In the genomic region with DNA sequence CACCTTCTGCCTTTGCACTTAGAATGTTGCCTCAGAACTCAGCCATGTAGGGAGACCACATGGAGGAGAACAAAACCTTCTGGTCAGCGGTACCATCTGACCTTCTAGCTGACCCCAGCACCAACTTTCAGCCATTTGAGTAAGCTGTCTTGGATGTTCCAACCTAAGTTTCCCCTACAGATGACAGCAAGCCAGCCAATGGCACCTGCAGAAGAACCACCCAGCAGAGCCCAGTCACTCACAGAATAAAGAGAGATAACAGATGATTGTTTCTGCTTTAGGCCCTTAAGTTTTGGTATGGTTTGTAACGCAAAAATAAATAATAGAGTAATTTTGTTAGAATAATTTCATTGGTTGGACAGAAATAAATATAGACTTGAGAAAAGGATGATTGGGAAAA, we compare ENCODE assay signal across 35 cellular contexts. TPM values are rescaled to one million over a fixed set of nuclear protein-coding genes. Genes with fewer than 3 reads are reported as not detected.
"Had no signal": no experiment of that assay in that cellular context is flagged by ENCODE, and none has a peak within 500 bp of the region (broad histone marks: within the 10 kb centered on the region; RNA-seq: fewer than 3 reads in every experiment).

No MANE protein-coding gene starts in this region.

- H3K36me3 Mint-ChIP-seq: activated CD8-positive, alpha-beta memory T cell treated with anti-CD3 and anti-CD28 coated beads, Interleukin-2, amount 10 ng/mL, durations not matched to agents 7 days and 5 days; activated naive CD4-positive, alpha-beta T cell treated with anti-CD3 and anti-CD28 coated beads, Interleukin-2, amount 10 ng/mL, durations not matched to agents 7 days and 5 days; activated naive CD8-positive, alpha-beta T cell treated with anti-CD3 and anti-CD28 coated beads for 36 hours had no signal

- H3K4me1 Mint-ChIP-seq: activated CD4-positive, alpha-beta memory T cell treated with anti-CD3 and anti-CD28 coated beads, Interleukin-2, amount 10 ng/mL, durations not matched to agents 7 days and 5 days; activated CD4-positive, alpha-beta T cell treated with anti-CD3 and anti-CD28 coated beads for 36 hours; activated CD8-positive, alpha-beta memory T cell treated with anti-CD3 and anti-CD28 coated beads, Interleukin-2, amount 10 ng/mL, durations not matched to agents 7 days and 5 days; activated naive CD4-positive, alpha-beta T cell treated with anti-CD3 and anti-CD28 coated beads, Interleukin-2, amount 10 ng/mL, durations not matched to agents 7 days and 5 days; activated naive CD4-positive, alpha-beta T cell treated with anti-CD3 and anti-CD28 coated beads, Interleukin-2, amount 50 U/mL, for 24 hours; activated naive CD8-positive, alpha-beta T cell treated with anti-CD3 and anti-CD28 coated beads for 36 hours; WTC11 had no signal

- DNase-seq: activated CD4-positive, alpha-beta memory T cell treated with anti-CD3 and anti-CD28 coated beads, Interleukin-2, amount 10 ng/mL, durations not matched to agents 7 days and 5 days; activated CD4-positive, alpha-beta T cell treated with anti-CD3 and anti-CD28 coated beads for 1 hour; activated CD4-positive, alpha-beta T cell treated with anti-CD3 and anti-CD28 coated beads for 36 hours; activated CD4-positive, alpha-beta T cell treated with anti-CD3 and anti-CD28 coated beads for 48 hours; activated CD4-positive, alpha-beta T cell treated with anti-CD3 and anti-CD28 coated beads, Interleukin-2, amount 50 U/mL, for 1 hour; activated CD4-positive, alpha-beta T cell treated with anti-CD3 and anti-CD28 coated beads, Interleukin-2, amount 50 U/mL, for 48 hours; activated CD4-positive, CD25-positive, alpha-beta regulatory T cell; activated CD8-positive, alpha-beta memory T cell treated with anti-CD3 and anti-CD28 coated beads for 24 hours; activated CD8-positive, alpha-beta memory T cell treated with anti-CD3 and anti-CD28 coated beads, Interleukin-2, amount 10 ng/mL, durations not matched to agents 7 days and 5 days; activated CD8-positive, alpha-beta memory T cell treated with anti-CD3 and anti-CD28 coated beads, Interleukin-2, amount 50 U/mL, for 48 hours; activated CD8-positive, alpha-beta T cell treated with anti-CD3 and anti-CD28 coated beads, Interleukin-2, amount 10 ng/mL, durations not matched to agents 7 days and 5 days; activated effector memory CD4-positive, alpha-beta T cell treated with Interleukin-2 at 50 U/mL for 16 hours; activated gamma-delta T cell; activated naive CD4-positive, alpha-beta T cell treated with anti-CD3 and anti-CD28 coated beads, Interleukin-2, amount 10 ng/mL, durations not matched to agents 7 days and 5 days; activated naive CD4-positive, alpha-beta T cell treated with Interleukin-2 at 50 U/mL for 16 hours; activated naive CD8-positive, alpha-beta T cell treated with anti-CD3 and anti-CD28 coated beads for 36 hours; activated T-cell treated with anti-CD3 and anti-CD28 coated beads, Interleukin-2, amount 50 U/mL, for 24 hours; activated T-cell treated with anti-CD3 and anti-CD28 coated beads, Interleukin-2, amount 50 U/mL, for 48 hours; adrenal gland; amniotic stem cell; aorta; body of pancreas; brain microvascular endothelial cell; central memory CD4-positive, alpha-beta T cell; T-helper 1 cell; T-helper 2 cell; T-helper 9 cell; WERI-Rb-1 had no signal

- H3K27me3 Mint-ChIP-seq: activated CD4-positive, alpha-beta memory T cell treated with anti-CD3 and anti-CD28 coated beads, Interleukin-2, amount 10 ng/mL, durations not matched to agents 7 days and 5 days; activated CD4-positive, alpha-beta T cell treated with anti-CD3 and anti-CD28 coated beads for 36 hours; activated CD8-positive, alpha-beta memory T cell treated with anti-CD3 and anti-CD28 coated beads, Interleukin-2, amount 10 ng/mL, durations not matched to agents 7 days and 5 days; activated naive CD4-positive, alpha-beta T cell treated with anti-CD3 and anti-CD28 coated beads, Interleukin-2, amount 10 ng/mL, durations not matched to agents 7 days and 5 days; activated naive CD4-positive, alpha-beta T cell treated with anti-CD3 and anti-CD28 coated beads, Interleukin-2, amount 50 U/mL, for 24 hours; activated naive CD8-positive, alpha-beta T cell treated with anti-CD3 and anti-CD28 coated beads for 36 hours; activated T-cell treated with anti-CD3 and anti-CD28 coated beads, Interleukin-2, amount 50 U/mL, for 24 hours had no signal

- H3K4me3 Mint-ChIP-seq: activated CD4-positive, alpha-beta memory T cell treated with anti-CD3 and anti-CD28 coated beads, Interleukin-2, amount 10 ng/mL, durations not matched to agents 7 days and 5 days; activated CD4-positive, alpha-beta T cell treated with anti-CD3 and anti-CD28 coated beads for 36 hours; activated CD8-positive, alpha-beta memory T cell treated with anti-CD3 and anti-CD28 coated beads, Interleukin-2, amount 10 ng/mL, durations not matched to agents 7 days and 5 days; activated CD8-positive, alpha-beta T cell treated with anti-CD3 and anti-CD28 coated beads, Interleukin-2, amount 10 ng/mL, durations not matched to agents 7 days and 5 days; activated naive CD4-positive, alpha-beta T cell treated with anti-CD3 and anti-CD28 coated beads, Interleukin-2, amount 10 ng/mL, durations not matched to agents 7 days and 5 days; activated naive CD4-positive, alpha-beta T cell treated with anti-CD3 and anti-CD28 coated beads, Interleukin-2, amount 50 U/mL, for 24 hours; activated naive CD8-positive, alpha-beta T cell treated with anti-CD3 and anti-CD28 coated beads for 36 hours; activated T-cell treated with anti-CD3 and anti-CD28 coated beads, Interleukin-2, amount 50 U/mL, for 24 hours; T-helper 1 cell treated with Interleukin-12 subunit alpha and Interleukin-12 subunit beta and Interleukin-4 antibody, amounts not matched to agents 30 μg/mL and 1 μg/mL, for 36 hours; T-helper 2 cell treated with Interferon-gamma antibody and Interleukin-4, amounts not matched to agents 5 μg/mL and 100 μg/mL, for 36 hours; WTC11 had no signal

- H3K27ac ChIP-seq: adrenal gland, body of pancreas, brain microvascular endothelial cell, breast epithelium, WERI-Rb-1 had no signal

- ATAC-seq: activated CD4-positive, alpha-beta T cell treated with anti-CD3 and anti-CD28 coated beads for 36 hours; activated CD4-positive, CD25-positive, alpha-beta regulatory T cell treated with anti-CD3 and anti-CD28 coated beads, Interleukin-2, amount 50 U/mL, for 24 hours; activated CD8-positive, alpha-beta memory T cell treated with anti-CD3 and anti-CD28 coated beads, Interleukin-2, amount 10 ng/mL, durations not matched to agents 7 days and 5 days; activated CD8-positive, alpha-beta T cell treated with anti-CD3 and anti-CD28 coated beads, Interleukin-2, amount 10 ng/mL, durations not matched to agents 7 days and 5 days; body of pancreas; WTC11 had no signal

- H3K27ac Mint-ChIP-seq: activated CD4-positive, alpha-beta memory T cell treated with anti-CD3 and anti-CD28 coated beads, Interleukin-2, amount 10 ng/mL, durations not matched to agents 7 days and 5 days; activated CD4-positive, alpha-beta T cell treated with anti-CD3 and anti-CD28 coated beads for 36 hours; activated CD8-positive, alpha-beta memory T cell treated with anti-CD3 and anti-CD28 coated beads, Interleukin-2, amount 10 ng/mL, durations not matched to agents 7 days and 5 days; activated CD8-positive, alpha-beta T cell treated with anti-CD3 and anti-CD28 coated beads, Interleukin-2, amount 10 ng/mL, durations not matched to agents 7 days and 5 days; activated naive CD4-positive, alpha-beta T cell treated with anti-CD3 and anti-CD28 coated beads, Interleukin-2, amount 10 ng/mL, durations not matched to agents 7 days and 5 days; activated naive CD4-positive, alpha-beta T cell treated with anti-CD3 and anti-CD28 coated beads, Interleukin-2, amount 50 U/mL, for 24 hours; activated naive CD8-positive, alpha-beta T cell treated with anti-CD3 and anti-CD28 coated beads for 36 hours; activated T-cell treated with anti-CD3 and anti-CD28 coated beads, Interleukin-2, amount 50 U/mL, for 24 hours; activated T-helper 2 cell treated with anti-CD3 and anti-CD28 coated beads, Interferon-gamma antibody, Interleukin-2, Interleukin-4, amounts not matched to agents 10 μg/mL and 5 μg/mL and 100 μg/mL, durations not matched to agents 14 hours and 24 hours and 36 hours; T-helper 1 cell treated with Interleukin-12 subunit alpha and Interleukin-12 subunit beta and Interleukin-4 antibody, amounts not matched to agents 30 μg/mL and 1 μg/mL, for 36 hours; T-helper 2 cell treated with Interferon-gamma antibody and Interleukin-4, amounts not matched to agents 5 μg/mL and 100 μg/mL, for 36 hours; WTC11 had no signal

RNA-seq across cellular contexts. Expression of a gene that starts 10.4 kb away (rescaled TPM):
- total RNA-seq: activated CD4-positive, alpha-beta memory T cell treated with anti-CD3 and anti-CD28 coated beads, Interleukin-2, amount 10 ng/mL, durations not matched to agents 7 days and 5 days; activated CD4-positive, alpha-beta T cell treated with anti-CD3 and anti-CD28 coated beads for 36 hours; activated CD8-positive, alpha-beta memory T cell treated with anti-CD3 and anti-CD28 coated beads, Interleukin-2, amount 10 ng/mL, durations not matched to agents 7 days and 5 days; activated CD8-positive, alpha-beta T cell treated with anti-CD3 and anti-CD28 coated beads, Interleukin-2, amount 10 ng/mL, durations not matched to agents 7 days and 5 days; activated naive CD8-positive, alpha-beta T cell treated with anti-CD3 and anti-CD28 coated beads for 36 hours; activated T-helper 2 cell treated with anti-CD3 and anti-CD28 coated beads, Interferon-gamma antibody, Interleukin-2, Interleukin-4, amounts not matched to agents 10 μg/mL and 5 μg/mL and 100 μg/mL, durations not matched to agents 14 hours and 24 hours and 36 hours had no signal
